10 cellular contexts compared by ENCODE assay signal in the genomic region with DNA sequence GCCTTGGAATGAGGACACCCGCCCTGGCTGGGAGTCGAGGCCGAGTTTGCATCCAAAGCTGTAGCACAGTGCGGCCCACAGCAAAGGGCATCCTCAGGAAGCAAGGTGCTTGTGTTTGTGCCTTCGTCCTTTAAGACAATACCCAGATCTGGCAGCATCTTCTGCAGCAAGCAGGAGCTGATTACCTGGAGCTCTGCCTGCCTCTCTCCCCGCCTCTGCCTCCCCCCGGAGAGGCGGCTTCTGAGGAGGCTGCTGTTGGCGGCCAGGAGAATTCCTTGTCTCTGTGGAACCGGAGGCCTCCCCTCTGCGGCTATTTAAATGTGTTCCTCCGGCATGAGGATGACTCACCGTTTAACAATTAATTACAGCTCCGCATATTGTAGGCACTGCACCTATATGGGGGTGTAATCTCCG.
DNase-seq lines count a peak whose midpoint lies in the region; ATAC-seq and TF ChIP-seq lines count a peak whose summit lies in the region.
"Had no signal": no experiment of that assay in that cellular context is flagged by ENCODE, and none has a peak within 500 bp of the region (broad histone marks: within the 10 kb centered on the region; RNA-seq: fewer than 3 reads in every experiment).

No MANE protein-coding gene starts in this region.

- peak overlapping the region; percentile 43 for H2AFZ ChIP-seq in mammary epithelial cell (ENCODE audit: low read depth, low read length)

- TF ChIP-seq POLR2A in transverse colon (IDR thresholded peaks at IDR 0.05), result no peak

- H3K36me3 ChIP-seq in HUES48 (ENCODE audit: control insufficient read depth, insufficient read depth, low read length) (no peaks in the 10 kb centered on the region), mammary epithelial cell (ENCODE audit: insufficient read depth, low read length) (no peaks in the 10 kb centered on the region), iPS DF 6.9 (ENCODE audit: control insufficient read depth, insufficient read depth, low read length) (no peaks in the 10 kb centered on the region), transverse colon (no peaks in the 10 kb centered on the region)

- H3K4me3 Mint-ChIP-seq in T-cell, result no peak overlapping the region

- H3K9me3 Mint-ChIP-seq in T-cell, result no peaks in the 10 kb centered on the region

- intact Hi-C loops in mammary epithelial cell (cut with micrococcal nuclease) (no loop called here), transverse colon (cut with DNase I; ENCODE audit: low total_unique reads) (no loop called here)

- peak overlapping the region; percentile 45 for H3K4me2 ChIP-seq in mammary epithelial cell (ENCODE audit: insufficient read depth, low read depth, low read length)

- no TSS peak for BruUV-seq in mammary epithelial cell (replicated peaks; lab: Mats Ljungman, UMichigan)

- H3K27me3 ChIP-seq in HUES48 (ENCODE audit: control insufficient read depth, insufficient read depth, low read length) (no peaks in the 10 kb centered on the region), mammary epithelial cell (ENCODE audit: insufficient read depth, low read length) (no peaks in the 10 kb centered on the region), iPS DF 6.9 (ENCODE audit: control insufficient read depth, insufficient read depth, low read length) (no peaks in the 10 kb centered on the region), transverse colon (no peaks in the 10 kb centered on the region)

- no peaks in the 10 kb centered on the region for H3K4me1 Mint-ChIP-seq in T-cell

- POLR2A ChIA-PET in T-cell (lab: Charles Lee), result no interaction called here

- no peak for TF ChIP-seq CTCF in mammary epithelial cell (conservative IDR thresholded peaks at IDR 0.05 in 1 of 2, IDR thresholded peaks at IDR 0.05 in 1 of 2; ENCODE audit: extremely low read depth in 1 of 2, insufficient read depth in 1 of 2, low read depth in 1 of 2, low read length in 2 of 2)
- TF ChIP-seq CTCF in transverse colon (IDR thresholded peaks at IDR 0.05), result no peak

- DNase-seq in mammary epithelial cell (peak; percentile 63), iPS DF 6.9 (ENCODE audit: low read depth, low spot score) (peak; percentile 52), transverse colon (no peak), DMS153 treated with DMSO at 0.1 percent for 48 hours (lab: John Stamatoyannopoulos, UW; ENCODE audit: unreplicated experiment) (no peak), T-cell (no peak), DMS114 treated with DMSO at 0.1 percent for 48 hours (lab: John Stamatoyannopoulos, UW; ENCODE audit: unreplicated experiment) (no peak)
- DNase-seq: NCI-H187 treated with DMSO at 0.1 percent for 48 hours had no signal

- in situ Hi-C loops in mammary epithelial cell (cut with MboI; ENCODE audit: low sequenced_read_pairs in 2 of 2), result no loop called here
- in situ Hi-C loops in transverse colon (cut with MboI; ENCODE audit: low pct_ligation_motif_present in 1 of 4, low pct_unique_long_range_greater_than_20kb in 1 of 4, low sequenced_read_pairs in 3 of 4), result no loop called here

- H4K20me1 ChIP-seq in mammary epithelial cell (ENCODE audit: insufficient read depth, low read length), result no peaks in the 10 kb centered on the region

- H3K4me3 ChIP-seq in HUES48 (ENCODE audit: low read depth, low read length) (peak overlapping the region; percentile 42; the same call in 1 of the 2 replicates), mammary epithelial cell (replicated peaks in 1 of 3; ENCODE audit: insufficient read depth in 1 of 3, low read depth in 2 of 3, low read length in 3 of 3) (no peak overlapping the region), iPS DF 6.9 (ENCODE audit: low read length) (no peak overlapping the region), transverse colon (no peak overlapping the region)
- H3K4me3 ChIP-seq: lung had no signal

- 0 out of 2 replicates have a peak overlapping the region, but pooled peaks have one; percentile 9 for H3K9ac ChIP-seq in HUES48 (ENCODE audit: low read depth, low read length)
- no peak overlapping the region for H3K9ac ChIP-seq in mammary epithelial cell (ENCODE audit: insufficient read depth, low read length)

- H3K9me3 ChIP-seq in HUES48 (ENCODE audit: control insufficient read depth, insufficient read depth, low read length) (no peaks in the 10 kb centered on the region), mammary epithelial cell (replicated peaks; ENCODE audit: insufficient read depth, low read length) (no peaks in the 10 kb centered on the region), iPS DF 6.9 (ENCODE audit: control insufficient read depth, insufficient read depth, low read length) (no peaks in the 10 kb centered on the region), transverse colon (no peaks in the 10 kb centered on the region)

- no peak for ATAC-seq in T-cell (replicated peaks in 1 of 4)

- no peak overlapping the region for H3K27ac Mint-ChIP-seq in T-cell

- TF ChIP-seq EP300 in transverse colon (IDR thresholded peaks at IDR 0.05; ENCODE audit: low read depth), result no peak

- CTCF ChIA-PET in mammary epithelial cell (lab: Charles Lee; ENCODE audit: low non-redundant PET) (no interaction called here), T-cell (lab: Charles Lee) (no interaction called here)

- 7% methylated on average over 15 of the region's 15 CpGs for WGBS in mammary epithelial cell (ENCODE audit: low coverage, missing lambda C conversion rate)
- WGBS in iPS DF 6.9 (ENCODE audit: insufficient coverage, insufficient read length), result no CpG with 5 or more reads among the region's 15 CpGs
- WGBS in transverse colon (ENCODE audit: low coverage in 1 of 2), 2 donors, result 69 to 77% methylated on average over 9 to 15 of the region's 15 CpGs

- H3K27me3 Mint-ChIP-seq in T-cell, result peaks cover 2 to 3% of the 10 kb centered on the region in 2 donors

- H3K36me3 Mint-ChIP-seq in T-cell, result no peaks in the 10 kb centered on the region

- H3K4me1 ChIP-seq in HUES48 (ENCODE audit: control insufficient read depth, insufficient read depth, low read length) (peaks cover 34% of the 10 kb centered on the region), mammary epithelial cell (ENCODE audit: insufficient read depth, low read length) (peaks cover 9% of the 10 kb centered on the region), iPS DF 6.9 (ENCODE audit: control insufficient read depth, insufficient read depth, low read length) (peaks cover 5% of the 10 kb centered on the region; the same call in 1 of the 2 replicates), transverse colon (no peaks in the 10 kb centered on the region)

- no peaks in the 10 kb centered on the region for H3K79me2 ChIP-seq in mammary epithelial cell (ENCODE audit: insufficient read depth, low read length)

- H3K27ac ChIP-seq in HUES48 (ENCODE audit: low read depth, low read length), result peak overlapping the region; percentile 79
- H3K27ac ChIP-seq in mammary epithelial cell (ENCODE audit: insufficient read depth, low read depth, low read length), result no peak overlapping the region
- no peak overlapping the region for H3K27ac ChIP-seq in iPS DF 6.9 (ENCODE audit: low read length)
- H3K27ac ChIP-seq in transverse colon, result peak overlapping the region in 3 of 4 donors; percentile 56 to 61 (median 58)
- H3K27ac ChIP-seq: VCaP had no signal

- dilution Hi-C loops in mammary epithelial cell (cut with HindIII; ENCODE audit: low sequenced_read_pairs), result no loop called here

Comparison
In these comparisons a context has a peak if more than half of its experiments do, and no peak if none do; other contexts are left out.
1. H3K27ac ChIP-seq: peak in HUES48 (single experiment) and transverse colon (3 of 4); none in mammary epithelial cell (single experiment) and iPS DF 6.9 (single experiment).
2. DNase-seq: peak in mammary epithelial cell (single experiment) and iPS DF 6.9 (single experiment); none in transverse colon (single experiment), DMS153 treated with DMSO at 0.1 percent for 48 hours (single experiment), T-cell (0 of 34) and DMS114 treated with DMSO at 0.1 percent for 48 hours (single experiment).